Comparison of ENCODE assay signal across 1 cellular context in the genomic region with DNA sequence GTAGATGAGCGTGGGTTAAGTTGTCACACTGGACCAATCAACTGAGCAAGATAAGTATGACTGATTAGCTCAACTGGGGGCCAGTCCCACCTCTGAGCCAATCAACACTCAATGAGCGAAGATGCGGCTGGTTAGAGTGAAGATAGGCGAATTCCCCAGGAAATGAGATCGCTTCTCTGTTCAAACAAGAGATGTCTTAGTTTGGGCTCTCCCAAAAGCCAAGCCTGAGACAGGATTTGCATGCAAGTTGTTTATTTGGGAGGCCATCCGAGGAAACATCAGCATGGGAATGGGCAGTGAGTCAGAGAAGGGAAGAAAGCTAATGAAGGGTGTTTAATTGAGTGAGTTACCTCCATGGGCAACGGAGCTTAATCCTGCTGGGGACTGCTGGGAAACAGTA.
TF ChIP-seq lines count a peak whose summit lies in the region.

No MANE protein-coding gene starts in this region.

TF ChIP-seq in IMR-90, 13 proteins besides CTCF, POLR2A, EP300 and RAD21:
- TF ChIP-seq BHLHE40 (IDR thresholded peaks at IDR 0.05; ENCODE audit: low read depth, low read length) (no peak), MAZ (IDR thresholded peaks at IDR 0.05; ENCODE audit: borderline replicate concordance, low read depth, low read length) (no peak), NFE2L2 (IDR thresholded peaks at IDR 0.05; ENCODE audit: low read depth, low read length) (no peak)
TF ChIP-seq in IMR-90: peak in this region for 0.
